In genomic region chr2:174014021-174014698, GRCh38 we compare ENCODE assay signal across 13 cellular contexts. TPM values are rescaled to one million over a fixed set of nuclear protein-coding genes. Genes with fewer than 3 reads are reported as not detected.
A peak's percentile ranks its signal among the peaks of the same experiment; 100 is the strongest.
DNase-seq lines count a peak whose midpoint lies in the region; TF ChIP-seq lines count a peak whose summit lies in the region.
"Had no signal": no experiment of that assay in that cellular context is flagged by ENCODE, and none has a peak within 500 bp of the region (broad histone marks: within the 10 kb centered on the region; RNA-seq: fewer than 3 reads in every experiment).

No MANE protein-coding gene starts in this region.

- H3K79me1 ChIP-seq in mesendoderm (ENCODE audit: low read length): no peaks in the 10 kb centered on the region

- TF ChIP-seq POLR2A in testis (IDR thresholded peaks at IDR 0.05): no peak

- H3K4me3 ChIP-seq in HL-60 (replicated peaks; ENCODE audit: insufficient read depth, low read length): no peak overlapping the region
- H3K4me3 ChIP-seq in mesendoderm (ENCODE audit: low read length): no peak overlapping the region
- no peak overlapping the region for H3K4me3 ChIP-seq in testis

- DNase-seq in HL-60 (ENCODE audit: low read depth in 1 of 2, low spot score in 1 of 2): no peak
- DNase-seq in caudate nucleus (lab: John Stamatoyannopoulos, UW): no peak
- peak; percentile 30 for DNase-seq in mesendoderm
- no peak for DNase-seq in testis
- no peak for DNase-seq in hippocampal formation (lab: John Stamatoyannopoulos, UW)
- DNase-seq in iPS-NIHi7 (ENCODE audit: extremely low spot score): no peak
- no peak for DNase-seq in DMS 273 (lab: John Stamatoyannopoulos, UW; ENCODE audit: unreplicated experiment)
- DNase-seq: activated CD8-positive, alpha-beta T cell treated with anti-CD3 and anti-CD28 coated beads for 36 hours; activated naive CD4-positive, alpha-beta T cell treated with anti-CD3 and anti-CD28 coated beads, Interleukin-2, amount 50 U/mL, for 16 hours; DMS 273 treated with DMSO at 0.1 percent for 48 hours; NCI-H187; NK-92 treated with Interleukin-12 subunit alpha and Interleukin-12 subunit beta, amount 100 ng/mL, for 24 hours; occipital lobe had no signal

- H4K8ac ChIP-seq in mesendoderm (ENCODE audit: low read depth, low read length): no peak overlapping the region

- H3K27me3 ChIP-seq in HL-60 (ENCODE audit: insufficient read depth, poor library complexity, severe bottlenecking): no peaks in the 10 kb centered on the region
- no peaks in the 10 kb centered on the region for H3K27me3 ChIP-seq in mesendoderm (ENCODE audit: insufficient read depth, low read length, poor library complexity)
- H3K27me3 ChIP-seq in testis: no peaks in the 10 kb centered on the region

- no peaks in the 10 kb centered on the region for H3K79me2 ChIP-seq in mesendoderm (ENCODE audit: control insufficient read depth, insufficient read depth, low read length)

- H3K23ac ChIP-seq in mesendoderm (ENCODE audit: low read length): no peak overlapping the region

- peak overlapping the region; percentile 38 for H2BK15ac ChIP-seq in mesendoderm (replicated peaks; ENCODE audit: low read depth)

- H3K4me1 ChIP-seq in mesendoderm (ENCODE audit: control insufficient read depth, low read depth, low read length) (peaks cover 13% of the 10 kb centered on the region), testis (peaks cover 16% of the 10 kb centered on the region)

- H3K9ac ChIP-seq in mesendoderm (ENCODE audit: low read length): peak overlapping the region; percentile 24

- H2AK5ac ChIP-seq in mesendoderm (ENCODE audit: low read length): no peak overlapping the region

- H3K27ac ChIP-seq in HL-60 (replicated peaks): peak overlapping the region; percentile 16; the same call in 1 of the 2 replicates
- peak overlapping the region; percentile 76 for H3K27ac ChIP-seq in caudate nucleus (ENCODE audit: low read depth, low read length)
- no peak overlapping the region for H3K27ac ChIP-seq in mesendoderm (ENCODE audit: low read depth, low read length)
- H3K27ac ChIP-seq in testis: peak overlapping the region; percentile 92 to 95

- peak overlapping the region; percentile 71 for H3K18ac ChIP-seq in mesendoderm (ENCODE audit: low read length)

- no peaks in the 10 kb centered on the region for H3K36me3 ChIP-seq in mesendoderm (ENCODE audit: control insufficient read depth, insufficient read depth, low read length)
- H3K36me3 ChIP-seq in testis (ENCODE audit: low read depth, missing control alignments): no peaks in the 10 kb centered on the region

- WGBS in mesendoderm (ENCODE audit: extremely low coverage, insufficient coverage, low lambda C conversion rate): no CpG with 5 or more reads among the region's 5 CpGs
- WGBS in testis, 2 donors: 84% methylated on average over 5 of the region's 5 CpGs

- peak overlapping the region; percentile 1 for H2BK120ac ChIP-seq in mesendoderm (ENCODE audit: low read depth, low read length)

- H3K4ac ChIP-seq in mesendoderm (ENCODE audit: low read depth, low read length): no peak overlapping the region

- no peak overlapping the region for H3K4me2 ChIP-seq in mesendoderm (ENCODE audit: low read length)

- peak overlapping the region; percentile 41 for H2BK5ac ChIP-seq in mesendoderm (ENCODE audit: low read length)

- H3K9me3 ChIP-seq in testis: no peaks in the 10 kb centered on the region

- TF ChIP-seq CTCF in HL-60 (IDR thresholded peaks at IDR 0.05; ENCODE audit: insufficient read depth, low read length) (no peak), testis (IDR thresholded peaks at IDR 0.05) (no peak)

- H4K5ac ChIP-seq in mesendoderm (ENCODE audit: low read length): no peak overlapping the region

- H3K56ac ChIP-seq in mesendoderm (ENCODE audit: low read length): peak overlapping the region; percentile 85

- intact Hi-C loops in testis (cut with DNase I; ENCODE audit: low total_unique reads): loop anchor here (10.0 kb wide), 1 partner anchor 49 kb away; the partner anchor contains the start of gene SP3

RNA-seq across cellular contexts. Expression of gene SP3, which starts 49.0 kb away (rescaled TPM):
- 36.5 TPM for polyA plus RNA-seq in mesendoderm (2013, experiment 1 of 2)
- 35.4 TPM for polyA plus RNA-seq in mesendoderm (2013, experiment 2 of 2)
- 100 to 1,000 TPM; 135 to 142 TPM for total RNA-seq in testis
- polyA plus RNA-seq in testis (ENCODE audit: insufficient read depth, low read depth, low replicate concordance): 48.1 TPM
